Comparison of ENCODE assay signal across 26 cellular contexts in the genomic region with DNA sequence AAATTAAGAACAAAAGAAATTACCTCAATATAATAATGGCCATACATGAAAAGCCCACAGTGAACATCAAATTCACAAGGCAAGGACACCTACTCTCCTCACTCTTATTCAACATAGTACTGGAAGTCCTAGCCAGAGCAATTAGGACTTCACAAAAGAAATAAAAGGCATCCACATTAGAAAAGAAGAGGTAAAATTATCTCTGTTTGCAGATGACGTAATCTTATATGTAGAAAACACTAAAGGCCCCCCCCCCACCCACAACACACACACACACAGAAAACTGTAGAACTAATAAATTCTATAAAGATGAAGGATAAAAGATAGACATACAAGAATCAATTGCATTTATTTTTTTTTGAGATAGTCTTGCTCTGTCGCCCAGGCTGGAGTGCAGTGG.
"Had no signal": no experiment of that assay in that cellular context is flagged by ENCODE, and none has a peak within 500 bp of the region (broad histone marks: within the 10 kb centered on the region; RNA-seq: fewer than 3 reads in every experiment).

No MANE protein-coding gene starts in this region.

- H3K4me2 ChIP-seq: neural progenitor cell, smooth muscle cell had no signal

- H3K9ac ChIP-seq: neural progenitor cell, parathyroid adenoma had no signal

- ATAC-seq: natural killer cell; psoas muscle; right cardiac atrium; sciatic nerve; stimulated activated effector memory CD8-positive, alpha-beta T cell treated with anti-CD3 and anti-CD28 coated beads, Interleukin-12 subunit alpha, Interleukin-12 subunit beta, amount 100 ng/mL, for 72 hours; stimulated activated naive B cell treated with anti-CD40 and anti-IgM and Interleukin-4, amounts not matched to agents 10 μg/mL and 1 μg/mL and 100 μg/mL, for 72 hours had no signal

- H3K27ac ChIP-seq: neural progenitor cell, ovary, parathyroid adenoma, psoas muscle, skin epidermis, spleen, stomach, thoracic aorta, thyroid gland, tibial nerve, upper lobe of left lung, vagina had no signal

- H3K4me3 ChIP-seq: neural progenitor cell, ovary, psoas muscle, skin epidermis, smooth muscle cell, spleen, stomach, thoracic aorta, thyroid gland, tibial nerve, upper lobe of left lung, vagina had no signal

- FAIRE-seq: urothelium cell line had no signal

- H3K27me3 ChIP-seq: neural progenitor cell, ovary, spleen, stomach, thyroid gland, tibial nerve, upper lobe of left lung, vagina had no signal

- H2AFZ ChIP-seq: neural progenitor cell, parathyroid adenoma had no signal

- H3K9me3 ChIP-seq: ovary, psoas muscle, spleen, stomach, thoracic aorta, thyroid gland, tibial nerve, upper lobe of left lung, vagina had no signal

- DNase-seq: natural killer cell; occipital lobe; ovary; psoas muscle; right cardiac atrium; spleen; stimulated activated CD4-positive, alpha-beta T cell treated with anti-CD3 and anti-CD28 coated beads, Interleukin-12 subunit alpha, Interleukin-12 subunit beta, amount 100 ng/mL, for 4 hours; stimulated activated CD4-positive, alpha-beta T cell treated with anti-CD3 and anti-CD28 coated beads, Interleukin-2, amount 100 ng/mL, for 24 hours; stimulated activated CD4-positive, alpha-beta T cell treated with anti-CD3 and anti-CD28 coated beads, Interleukin-2, amount 100 ng/mL, for 48 hours; stimulated activated CD4-positive, alpha-beta T cell treated with anti-CD3 and anti-CD28 coated beads, Interleukin-4, amount 100 ng/mL, for 24 hours; stimulated activated naive B cell treated with anti-CD40 and anti-IgM and Interleukin-4, amounts not matched to agents 10 μg/mL and 1 μg/mL and 100 μg/mL, for 72 hours; stimulated activated naive CD4-positive, alpha-beta T cell treated with Interleukin-2 at 50 U/mL for 16 hours; stomach; thyroid gland; trophoblast cell; upper lobe of left lung had no signal

- H3K79me2 ChIP-seq: parathyroid adenoma had no signal

- H3K4me1 ChIP-seq: neural progenitor cell, parathyroid adenoma, psoas muscle, spleen, stomach, thyroid gland, tibial nerve, upper lobe of left lung, vagina had no signal

- H3K36me3 ChIP-seq: neural progenitor cell, ovary, spleen, stomach, thoracic aorta, thyroid gland, tibial nerve, upper lobe of left lung, vagina had no signal
